In genomic region chr19:10000171-10000826, GRCh38 we compare ENCODE assay signal across 8 cellular contexts. TPM values are rescaled to one million over a fixed set of nuclear protein-coding genes. Genes with fewer than 3 reads are reported as not detected.
DNase-seq lines count a peak whose midpoint lies in the region; ATAC-seq, FAIRE-seq and TF ChIP-seq lines count a peak whose summit lies in the region.

No MANE protein-coding gene starts in this region.

- FAIRE-seq in GM12892 (lab: Jason Lieb, UNC): peak; percentile 76
- no peak for FAIRE-seq in H1 (lab: Jason Lieb, UNC)

- peak overlapping the region; percentile 72; the same call in 1 of the 2 replicates for H2BK12ac ChIP-seq in H1 (ENCODE audit: low read depth, low read length)

- H3K27ac Mint-ChIP-seq in naive B cell: peak overlapping the region in 1 of 6 donors; percentile 33

- no peak overlapping the region; the same call in 1 of the 2 replicates for H4K8ac ChIP-seq in H1 (ENCODE audit: extremely low read depth, insufficient read depth, low read length)

- no peaks in the 10 kb centered on the region; a peak in 3 of 7 replicates for H3K27me3 ChIP-seq in H1 (replicated peaks in 1 of 4; ENCODE audit: control insufficient read depth in 3 of 4, extremely low read depth in 1 of 4, insufficient read depth in 3 of 4, low read length in 3 of 4)

- CTCF ChIA-PET in AG04449 (lab: Yijun Ruan, JAX): interaction anchor here (0.6 to 5.3 kb wide), 41 partner anchors 9 to 377 kb away, joined by 3 to 147 read pairs (median 5); partner anchors contain the start of genes COL5A3, MRPL4 and RDH8
- CTCF ChIA-PET in H1 (lab: Charles Lee; ENCODE audit: partially characterized antibody): interaction anchor here (0.7 to 6.2 kb wide), 40 partner anchors 8 to 356 kb away, joined by 3 to 83 read pairs (median 4); partner anchors contain the start of genes OLFM2, PPAN and RDH8

- no peak overlapping the region for H3K4me3 ChIP-seq in AG04449 (ENCODE audit: low read depth, low read length)
- H3K4me3 ChIP-seq in H1 (ENCODE audit: extremely low read depth in 1 of 4, insufficient read depth in 2 of 4, low read depth in 3 of 4, low read length in 4 of 4): no peak overlapping the region

- peaks cover 0 to 10% (median 0%) of the 10 kb centered on the region in 7 donors for H3K9me3 Mint-ChIP-seq in naive B cell

- no peak overlapping the region; the same call in 1 of the 2 replicates for H3K18ac ChIP-seq in H1 (ENCODE audit: extremely low read depth, low read length)

- no peak overlapping the region for H3K27ac ChIP-seq in H1 (ENCODE audit: low read depth, low read length)

- WGBS in H1 (ENCODE audit: extremely low coverage in 1 of 2, insufficient coverage in 1 of 2, insufficient read length in 1 of 2, insufficient replicate concordance in 2 of 2, low coverage in 1 of 2, low lambda C conversion rate in 2 of 2, missing lambda C conversion rate in 1 of 2), 2 experiments: 17% methylated on average over 16 of the region's 16 CpGs; no CpG with 5 or more reads in 1 of the 2 experiments

- no peaks in the 10 kb centered on the region for H3K79me2 ChIP-seq in H1 (ENCODE audit: control insufficient read depth in 1 of 2, insufficient read depth in 2 of 2, low read length in 2 of 2)

- no peak overlapping the region for H3K23ac ChIP-seq in H1 (ENCODE audit: insufficient read length)

- no peak overlapping the region for H3K4me3 Mint-ChIP-seq in naive B cell

- H4K91ac ChIP-seq in H1 (replicated peaks; ENCODE audit: insufficient read length, low read length): no peak overlapping the region

- H3K4me1 Mint-ChIP-seq in naive B cell: peaks cover 0 to 7% (median 0%) of the 10 kb centered on the region in 3 donors

- H4K5ac ChIP-seq in H1 (ENCODE audit: insufficient read length, low read depth, low read length): no peak overlapping the region

- H2BK120ac ChIP-seq in H1 (replicated peaks; ENCODE audit: low read depth, low read length): no peak overlapping the region

- H4K20me1 ChIP-seq in H1 (replicated peaks in 1 of 2; ENCODE audit: control insufficient read depth in 1 of 2, insufficient read depth in 2 of 2, low read length in 2 of 2): no peaks in the 10 kb centered on the region

- POLR2A ChIA-PET in AG04449 (lab: Yijun Ruan, JAX): interaction anchor here (1.4 kb wide), 1 partner anchor 10 kb away, joined by 3 read pairs; the partner anchor contains the start of gene COL5A3
- POLR2A ChIA-PET in H1 (lab: Charles Lee; ENCODE audit: partially characterized antibody): interaction anchor here (1.3 kb wide), 1 partner anchor 128 kb away, joined by 4 read pairs; no protein-coding TSS in a partner anchor

- H3K9ac ChIP-seq in H1 (replicated peaks in 1 of 4; ENCODE audit: extremely low read depth in 1 of 4, low read depth in 3 of 4, low read length in 3 of 4): no peak overlapping the region

- H3K79me1 ChIP-seq in H1 (ENCODE audit: low read depth, low read length): no peaks in the 10 kb centered on the region

- peak overlapping the region; percentile 57; the same call in 1 of the 2 replicates for H2AFZ ChIP-seq in H1 (ENCODE audit: low read length)

- no peaks in the 10 kb centered on the region for H3K4me1 ChIP-seq in H1 (replicated peaks in 1 of 4; ENCODE audit: control insufficient read depth in 3 of 4, insufficient read depth in 4 of 4, low read length in 3 of 4)

- no peaks in the 10 kb centered on the region for H3K23me2 ChIP-seq in H1 (ENCODE audit: low read depth, low read length)

- no peak overlapping the region for H3K4me2 ChIP-seq in H1 (ENCODE audit: insufficient read depth in 1 of 2, low read depth in 2 of 2, low read length in 2 of 2)

- H3K9me3 ChIP-seq in H1 (ENCODE audit: insufficient read depth in 2 of 2, low read depth in 1 of 2, low read length in 1 of 2): no peaks in the 10 kb centered on the region

- H3K56ac ChIP-seq in H1 (replicated peaks; ENCODE audit: insufficient read length, low read depth, low read length): no peak overlapping the region

- no peak overlapping the region for H3K4ac ChIP-seq in H1 (replicated peaks; ENCODE audit: insufficient read length, low read depth, low read length)

- ATAC-seq in naive B cell (ENCODE audit: low read depth in 2 of 2) (no peak), GM18502 (IDR thresholded peaks at IDR 0.05; ENCODE audit: poor library complexity, unreplicated experiment) (no peak)

- peaks cover 0 to 4% of the 10 kb centered on the region in 2 donors for H3K36me3 Mint-ChIP-seq in naive B cell

- DNase-seq in AG04449 (ENCODE audit: low read depth, low spot score): no peak
- peak; percentile 74 for DNase-seq in GM12892 (ENCODE audit: insufficient read length)
- DNase-seq in NCI-H460 (ENCODE audit: extremely low read depth, low read depth): peak; percentile 58
- peak; percentile 83 for DNase-seq in activated CD8-positive, alpha-beta memory T cell treated with anti-CD3 and anti-CD28 coated beads for 24 hours
- DNase-seq in H1 (ENCODE audit: low read depth in 1 of 2, low spot score in 2 of 2): peak; percentile 44 to 87
- peak; percentile 13 for DNase-seq in naive B cell
- DNase-seq in stimulated activated naive CD4-positive, alpha-beta T cell treated with Interleukin-2 at 50 U/mL for 16 hours (lab: John Stamatoyannopoulos, UW): peak; percentile 61

- peak; percentile 79 to 80 for TF ChIP-seq RAD21 in H1 (IDR thresholded peaks at IDR 0.05 in 1 of 2, conservative IDR thresholded peaks at IDR 0.05 in 1 of 2; ENCODE audit: low read depth in 2 of 2, low read length in 2 of 2)

- TF ChIP-seq POLR2A in GM12892 (IDR thresholded peaks at IDR 0.05; ENCODE audit: low read depth, low read length): no peak
- no peak for TF ChIP-seq POLR2A in H1 (IDR thresholded peaks at IDR 0.05; ENCODE audit: control extremely low read depth in 1 of 2, low read depth in 2 of 2, low read length in 2 of 2)

- H2AK5ac ChIP-seq in H1 (ENCODE audit: low read depth, low read length): no peak overlapping the region

- no peaks in the 10 kb centered on the region for H3K36me3 ChIP-seq in H1 (ENCODE audit: control insufficient read depth in 2 of 4, insufficient read depth in 4 of 4, low read length in 3 of 4)

- TF ChIP-seq EP300 in H1 (IDR thresholded peaks at IDR 0.05; ENCODE audit: borderline replicate concordance in 1 of 2, low read depth in 2 of 2, low read length in 2 of 2): no peak

- peaks cover 37 to 65% (median 60%) of the 10 kb centered on the region in 3 donors for H3K27me3 Mint-ChIP-seq in naive B cell

- peak; percentile 80 for TF ChIP-seq CTCF in AG04449 (IDR thresholded peaks at IDR 0.05; ENCODE audit: insufficient read depth, low read length, missing control alignments)
- peak; percentile 77 to 89 (median 79) for TF ChIP-seq CTCF in H1 (IDR thresholded peaks at IDR 0.05; ENCODE audit: control extremely low read depth in 1 of 3, insufficient read depth in 1 of 3, low read depth in 1 of 3, low read length in 3 of 3)

- no peak overlapping the region for H2BK20ac ChIP-seq in H1 (ENCODE audit: low read length)

- H2BK15ac ChIP-seq in H1 (ENCODE audit: low read length): no peak overlapping the region

- H2BK5ac ChIP-seq in H1 (ENCODE audit: low read depth, low read length): no peak overlapping the region

- H3K14ac ChIP-seq in H1 (ENCODE audit: insufficient read length): no peak overlapping the region

TF ChIP-seq in H1, 55 proteins besides CTCF, POLR2A, EP300 and RAD21:
- no peak for TF ChIP-seq CHD1 (IDR thresholded peaks at IDR 0.05; ENCODE audit: low read depth, low read length)
- TF ChIP-seq BACH1 (IDR thresholded peaks at IDR 0.05; ENCODE audit: low read length): no peak
- TF ChIP-seq SP1 (IDR thresholded peaks at IDR 0.05; ENCODE audit: low read depth, low read length): 0 out of 2 replicates have a peak, but pooled peaks have one; percentile 24
- peak; percentile 39; the same call in 1 of the 2 replicates for TF ChIP-seq JUND (IDR thresholded peaks at IDR 0.05; ENCODE audit: low read length)
- TF ChIP-seq TAF1 (IDR thresholded peaks at IDR 0.05; ENCODE audit: low read depth, low read length): 0 out of 2 replicates have a peak, but pooled peaks have one; percentile 41
- TF ChIP-seq TAF7 (optimal IDR thresholded peaks at IDR 0.05; ENCODE audit: borderline replicate concordance, low read depth, low read length): peak; percentile 43
- peak; percentile 80; the same call in 1 of the 2 replicates for TF ChIP-seq YY1 (IDR thresholded peaks at IDR 0.05; ENCODE audit: low read depth, low read length)
- no peak for TF ChIP-seq CREB1 (IDR thresholded peaks at IDR 0.05)
TF ChIP-seq in H1: peak in this region for 5.

RNA-seq across cellular contexts. Expression of gene COL5A3, which starts 10.0 kb away (rescaled TPM):
- polyA plus RNA-seq in GM12892 (2012; ENCODE audit: missing spikeins): 0.23 TPM
- 0.06 and 0.12 TPM in 2 replicates for total RNA-seq in NCI-H460 (2014; rRNA removed; shearing (Covaris generic))
- polyA plus RNA-seq in NCI-H460 (2014; cell fraction: nucleus; rRNA removed): 0.02 and 0.36 TPM in 2 replicates
- 0.74 and 0.75 TPM in 2 replicates for total RNA-seq in H1 (2021; fragmentation: NEBNext Ultra II Directional; extraction: Animal tissue kit (Norgen Biotek cat#: 25700))
- polyA plus RNA-seq in H1 (2011; rRNA removed) (0.67 and 1.2 TPM in 2 replicates), naive B cell (ENCODE audit: low read depth in 6 of 6) (not detected)
- 0.78 TPM for polyA plus RNA-seq in H1 (2011; cell fraction: cytosol; rRNA removed)
- polyA plus RNA-seq in H1 (2011; cell fraction: nucleus; rRNA removed): 2.2 TPM
- 0.76 to 1.1 TPM (median 0.93 TPM) in 4 replicates for polyA plus RNA-seq in H1 (2012, experiment 1 of 2)
- 0.80 TPM for polyA plus RNA-seq in H1 (2012, experiment 2 of 2)
- 0.61 TPM for polyA plus RNA-seq in H1 (2013, experiment 1 of 2)
- 0.57 TPM for polyA plus RNA-seq in H1 (2013, experiment 2 of 2)
- polyA minus RNA-seq in H1 (2011; rRNA and poly(A)+ RNA removed): 0.29 and 0.44 TPM in 2 replicates
- polyA minus RNA-seq in H1 (2011; cell fraction: cytosol; rRNA and poly(A)+ RNA removed): 0.66 TPM
- 0.40 TPM for polyA minus RNA-seq in H1 (2011; cell fraction: nucleus; rRNA and poly(A)+ RNA removed)

RNA-seq across cellular contexts. Expression of gene RDH8, which starts 13.0 kb away (rescaled TPM):
- polyA plus RNA-seq in GM12892 (2012; ENCODE audit: missing spikeins): not detected
- total RNA-seq in NCI-H460 (2014; rRNA removed; shearing (Covaris generic)): not detected in 2 replicates
- polyA plus RNA-seq in NCI-H460 (2014; cell fraction: nucleus; rRNA removed): not detected in 2 replicates
- total RNA-seq in H1 (2021; fragmentation: NEBNext Ultra II Directional; extraction: Animal tissue kit (Norgen Biotek cat#: 25700)): not detected in 2 replicates
- polyA plus RNA-seq in H1 (2011; rRNA removed) (0.38 and 0.58 TPM in 2 replicates), naive B cell (ENCODE audit: low read depth in 6 of 6) (not detected)
- polyA plus RNA-seq in H1 (2011; cell fraction: cytosol; rRNA removed): 0.31 TPM
- polyA plus RNA-seq in H1 (2011; cell fraction: nucleus; rRNA removed): 0.94 TPM
- polyA plus RNA-seq in H1 (2012, experiment 1 of 2): 0.18 TPM in 1 of 4 replicates, not detected in the others
- not detected for polyA plus RNA-seq in H1 (2012, experiment 2 of 2)
- not detected for polyA plus RNA-seq in H1 (2013, experiment 1 of 2)
- not detected for polyA plus RNA-seq in H1 (2013, experiment 2 of 2)
- not detected in 2 replicates for polyA minus RNA-seq in H1 (2011; rRNA and poly(A)+ RNA removed)
- not detected for polyA minus RNA-seq in H1 (2011; cell fraction: cytosol; rRNA and poly(A)+ RNA removed)
- not detected for polyA minus RNA-seq in H1 (2011; cell fraction: nucleus; rRNA and poly(A)+ RNA removed)
